8 cellular contexts compared by ENCODE assay signal in genomic region chr11:62552465-62552782, GRCh38. TPM values are rescaled to one million over a fixed set of nuclear protein-coding genes. Genes with fewer than 3 reads are reported as not detected.
DNase-seq lines count a peak whose midpoint lies in the region; ATAC-seq and TF ChIP-seq lines count a peak whose summit lies in the region.

No MANE protein-coding gene starts in this region.

- no peak for TF ChIP-seq POLR2A in gastrocnemius medialis (IDR thresholded peaks at IDR 0.05)

- ATAC-seq in gastrocnemius medialis (no peak), GM18511 (IDR thresholded peaks at IDR 0.05; ENCODE audit: unreplicated experiment) (no peak)

- H3K27me3 ChIP-seq in GM23248 (replicated peaks; ENCODE audit: insufficient read depth) (no peaks in the 10 kb centered on the region), gastrocnemius medialis (no peaks in the 10 kb centered on the region)

- DNase-seq in GM23248 (peak; percentile 46), SK-N-MC (ENCODE audit: low read depth, low spot score) (no peak), fibroblast of gingiva (ENCODE audit: low read depth) (peak; percentile 40), gastrocnemius medialis (no peak), NCI-H2081 (lab: John Stamatoyannopoulos, UW) (no peak), SIG-M5 treated with dmso at 0.1 percent for 504 hours (lab: John Stamatoyannopoulos, UW; ENCODE audit: unreplicated experiment) (no peak), NCI-H526 treated with DMSO at 0.1 percent for 48 hours (lab: John Stamatoyannopoulos, UW) (no peak)

- intact Hi-C loops in gastrocnemius medialis (cut with DNase I; ENCODE audit: low total_unique reads) = no loop called here

- H3K4me1 ChIP-seq in GM23248 (ENCODE audit: insufficient read depth) = peaks cover 56% of the 10 kb centered on the region
- peaks cover 94 to 95% of the 10 kb centered on the region in 2 donors for H3K4me1 ChIP-seq in gastrocnemius medialis

- peak overlapping the region; percentile 62 for H2AFZ ChIP-seq in GM23248

- H3K27ac ChIP-seq in GM23248 (peak overlapping the region; percentile 90), SK-N-MC (peak overlapping the region; percentile 98), gastrocnemius medialis (peak overlapping the region; percentile 97 to 100 (median 100))

- no peaks in the 10 kb centered on the region for H3K36me3 ChIP-seq in GM23248 (ENCODE audit: low read depth)
- peaks cover 12% of the 10 kb centered on the region for H3K36me3 ChIP-seq in SK-N-MC (ENCODE audit: insufficient read depth, low read length)
- peaks cover 0 to 3% of the 10 kb centered on the region in 2 donors for H3K36me3 ChIP-seq in gastrocnemius medialis

- H3K9ac ChIP-seq in GM23248 = peak overlapping the region; percentile 81
- H3K9ac ChIP-seq in SK-N-MC (ENCODE audit: insufficient read length) = no peak overlapping the region

- peaks cover 55% of the 10 kb centered on the region for H3K79me2 ChIP-seq in GM23248 (ENCODE audit: insufficient read depth)

- no peaks in the 10 kb centered on the region for H3K9me2 ChIP-seq in GM23248 (ENCODE audit: insufficient read depth)

- in situ Hi-C loops in GM23248 (cut with MboI) = loop anchor here (10.0 kb wide), 1 partner anchor 158 kb away; no protein-coding TSS in a partner anchor
- in situ Hi-C loops in gastrocnemius medialis (cut with MboI; ENCODE audit: low sequenced_read_pairs in 4 of 4) = loop anchor here in 2 of 4 donors (10.0 kb wide), 3 partner anchors 58 to 158 kb away; no protein-coding TSS in a partner anchor

- H4K20me1 ChIP-seq in GM23248 (ENCODE audit: insufficient read depth) = no peaks in the 10 kb centered on the region

- H3F3A ChIP-seq in GM23248 (ENCODE audit: insufficient read depth) = peaks cover 52% of the 10 kb centered on the region

- 6 to 20% methylated on average over 4 of the region's 4 CpGs for WGBS in GM23248 (ENCODE audit: low coverage in 1 of 2, low lambda C conversion rate in 2 of 2, missing lambda C conversion rate in 2 of 2), 2 experiments

- no peaks in the 10 kb centered on the region for H3K9me3 ChIP-seq in GM23248 (ENCODE audit: low read depth)
- no peaks in the 10 kb centered on the region for H3K9me3 ChIP-seq in SK-N-MC (ENCODE audit: low read depth, low read length)
- no peaks in the 10 kb centered on the region for H3K9me3 ChIP-seq in gastrocnemius medialis

- H3K4me3 ChIP-seq in GM23248 (peak overlapping the region; percentile 72), SK-N-MC (peak overlapping the region; percentile 70), gastrocnemius medialis (peak overlapping the region in 3 of 4 donors; percentile 37 to 55 (median 41))

- peak overlapping the region; percentile 95 for H3K4me2 ChIP-seq in GM23248 (ENCODE audit: unreplicated experiment)

- TF ChIP-seq CTCF in gastrocnemius medialis (IDR thresholded peaks at IDR 0.05 in 4 of 5, conservative IDR thresholded peaks at IDR 0.05 in 1 of 5) = no peak

RNA-seq across cellular contexts. Expression of gene AHNAK, which starts 5.8 kb away (rescaled TPM):
- total RNA-seq in GM23248 (2014; rRNA removed; shearing (Covaris generic)) = 548 and 557 TPM in 2 replicates
- 163 and 167 TPM in 2 replicates for polyA plus RNA-seq in GM23248 (2016; fragmentation: Nextera tagmentation; extraction: Ambion mirVana)
- total RNA-seq in gastrocnemius medialis = 1,000 to 10,000 TPM in 1 of 4 donors, 100 to 1,000 TPM in 3; 374 to 1,261 (median 571) TPM

RNA-seq across cellular contexts. Expression of gene EEF1G, which starts 21.3 kb away (rescaled TPM):
- total RNA-seq in GM23248 (2014; rRNA removed; shearing (Covaris generic)) = 1,322 and 1,677 TPM in 2 replicates
- 533 and 544 TPM in 2 replicates for polyA plus RNA-seq in GM23248 (2016; fragmentation: Nextera tagmentation; extraction: Ambion mirVana)
- 1,000 to 10,000 TPM; 1,797 to 2,946 (median 1,897) TPM for total RNA-seq in gastrocnemius medialis

RNA-seq across cellular contexts. Expression of gene TUT1, which starts 38.9 kb away (rescaled TPM):
- total RNA-seq in GM23248 (2014; rRNA removed; shearing (Covaris generic)) = 6.1 and 7.7 TPM in 2 replicates
- 11.1 and 12.1 TPM in 2 replicates for polyA plus RNA-seq in GM23248 (2016; fragmentation: Nextera tagmentation; extraction: Ambion mirVana)
- 10 to 100 TPM in 3 of 4 donors, 1 to 10 TPM in 1; 7.8 to 15.7 (median 11.7) TPM for total RNA-seq in gastrocnemius medialis

RNA-seq across cellular contexts. Expression of gene MTA2, which starts 49.2 kb away (rescaled TPM):
- 98.8 and 114 TPM in 2 replicates for total RNA-seq in GM23248 (2014; rRNA removed; shearing (Covaris generic))
- polyA plus RNA-seq in GM23248 (2016; fragmentation: Nextera tagmentation; extraction: Ambion mirVana) = 26.3 and 28.9 TPM in 2 replicates
- total RNA-seq in gastrocnemius medialis = 10 to 100 TPM; 28.0 to 47.1 (median 31.7) TPM

Comparison
In these comparisons a context has a peak if more than half of its experiments do, and no peak if none do; other contexts are left out.
1. DNase-seq: peak in GM23248 (single experiment) and fibroblast of gingiva (single experiment); none in SK-N-MC (single experiment), gastrocnemius medialis (0 of 2), NCI-H2081 (0 of 2), SIG-M5 treated with dmso at 0.1 percent for 504 hours (single experiment) and NCI-H526 treated with DMSO at 0.1 percent for 48 hours (single experiment).
2. Peak in every context shown above with its lines, with median percentiles within 50 percentile points of each other: H3K27ac ChIP-seq and H3K4me3 ChIP-seq.